In the genomic region with DNA sequence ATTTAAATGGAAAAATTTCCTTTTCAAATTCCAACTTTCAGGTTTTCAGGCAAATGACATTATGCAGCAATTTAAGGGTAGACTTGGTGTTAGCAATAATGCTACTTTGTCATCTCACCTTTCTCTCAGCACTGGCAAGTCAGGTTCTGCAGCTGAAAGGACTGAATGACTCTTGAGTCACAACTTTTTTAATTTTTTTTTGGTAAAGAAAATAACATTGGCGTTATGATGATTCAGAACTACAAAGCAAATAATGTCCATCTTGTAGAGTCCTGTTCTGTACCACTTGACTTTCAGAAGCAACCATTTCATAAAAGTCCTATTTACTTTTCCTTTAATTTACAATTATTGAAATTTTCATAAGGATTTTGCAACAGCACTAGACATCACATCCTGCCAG, we compare ENCODE assay signal across 21 cellular contexts.
"Had no signal": no experiment of that assay in that cellular context is flagged by ENCODE, and none has a peak within 500 bp of the region (broad histone marks: within the 10 kb centered on the region; RNA-seq: fewer than 3 reads in every experiment).

No MANE protein-coding gene starts in this region.

- ATAC-seq: esophagus mucosa; gastrocnemius medialis; heart right ventricle; left ventricle myocardium superior; mucosa of descending colon; naive thymus-derived CD8-positive, alpha-beta T cell; psoas muscle; stimulated activated naive B cell treated with anti-CD40 and anti-IgM and Interleukin-4, amounts not matched to agents 10 μg/mL and 1 μg/mL and 100 μg/mL, for 72 hours; stimulated activated naive CD8-positive, alpha-beta T cell treated with anti-CD3 and anti-CD28 coated beads, Interleukin-15, amount 100 ng/mL, for 72 hours had no signal

- H3K27ac ChIP-seq: gastrocnemius medialis, heart right ventricle, neutrophil, psoas muscle, sigmoid colon, skin epidermis, testis, tibial nerve had no signal

- H3K36me3 ChIP-seq: gastrocnemius medialis, heart right ventricle, neutrophil, sigmoid colon, tibial nerve had no signal

- FAIRE-seq: colon, endothelial cell of umbilical vein had no signal

- H3K4me1 ChIP-seq: gastrocnemius medialis, heart right ventricle, psoas muscle, sigmoid colon, testis, tibial nerve had no signal

- H3K4me3 ChIP-seq: gastrocnemius medialis, heart right ventricle, mucosa of descending colon, psoas muscle, sigmoid colon, skin epidermis, testis, tibial nerve had no signal

- H3K27me3 ChIP-seq: gastrocnemius medialis, heart right ventricle, neutrophil, sigmoid colon, testis, tibial nerve had no signal

- DNase-seq: cerebellar nuclear complex; gastrocnemius medialis; heart right ventricle; islet precursor cell; left ventricle myocardium superior; mammary epithelial cell; mucosa of descending colon; naive thymus-derived CD8-positive, alpha-beta T cell; psoas muscle; sigmoid colon; stimulated activated CD4-positive, alpha-beta T cell treated with anti-CD3 and anti-CD28 coated beads, Interleukin-2, amount 100 ng/mL, for 24 hours; stimulated activated CD4-positive, alpha-beta T cell treated with anti-CD3 and anti-CD28 coated beads, Interleukin-4, amount 100 ng/mL, for 4 hours; stimulated activated naive B cell treated with anti-CD40 and anti-IgM and Interleukin-4, amounts not matched to agents 10 μg/mL and 1 μg/mL and 100 μg/mL, for 72 hours; stimulated activated naive CD8-positive, alpha-beta T cell treated with anti-CD3 and anti-CD28 coated beads, Interleukin-15, amount 100 ng/mL, for 72 hours; testis had no signal

- H3K9me3 ChIP-seq: gastrocnemius medialis, mucosa of descending colon, neutrophil, psoas muscle, sigmoid colon, testis had no signal
